In genomic region chr18:57781128-57781463, GRCh38 we compare ENCODE assay signal across 2 cellular contexts.
TF ChIP-seq lines count a peak whose summit lies in the region.

No MANE protein-coding gene starts in this region.

TF ChIP-seq in GM23338, 12 proteins besides CTCF, POLR2A, EP300 and RAD21:
- TF ChIP-seq REST (IDR thresholded peaks at IDR 0.05; ENCODE audit: unreplicated experiment) = no peak
- TF ChIP-seq ZNF331 (CRISPR knock-in tag; IDR thresholded peaks at IDR 0.05; ENCODE audit: low read depth) = no peak
- no peak for TF ChIP-seq EZH2phosphoT487 (IDR thresholded peaks at IDR 0.05; ENCODE audit: unreplicated experiment)
- no peak for TF ChIP-seq ZNF114 (CRISPR knock-in tag; IDR thresholded peaks at IDR 0.05)
- TF ChIP-seq POLR2AphosphoS5 (IDR thresholded peaks at IDR 0.05; ENCODE audit: low read depth) = no peak
- no peak for TF ChIP-seq EZH2 (IDR thresholded peaks at IDR 0.05; ENCODE audit: low read depth, unreplicated experiment)
- no peak for TF ChIP-seq ETS1 (IDR thresholded peaks at IDR 0.05)
- TF ChIP-seq NANOG (IDR thresholded peaks at IDR 0.05; ENCODE audit: borderline replicate concordance) = no peak
- no peak for TF ChIP-seq STAT1 (IDR thresholded peaks at IDR 0.05; ENCODE audit: unreplicated experiment)
- no peak for TF ChIP-seq JUNB (IDR thresholded peaks at IDR 0.05; ENCODE audit: unreplicated experiment)
- TF ChIP-seq CREB1 (CRISPR knock-in tag; IDR thresholded peaks at IDR 0.05; ENCODE audit: low read depth) = no peak
- no peak for TF ChIP-seq ZNF462 (CRISPR knock-in tag; IDR thresholded peaks at IDR 0.05)

TF ChIP-seq in HepG2, 621 proteins besides CTCF, POLR2A, EP300 and RAD21:
- TF ChIP-seq CSRNP1 (CRISPR knock-in tag; IDR thresholded peaks at IDR 0.05) (no peak), TCF12 (IDR thresholded peaks at IDR 0.05) (no peak), TCF12 (CRISPR knock-in tag; IDR thresholded peaks at IDR 0.05) (no peak), ZFP36L1 (CRISPR knock-in tag; IDR thresholded peaks at IDR 0.05) (no peak), ZNF614 (CRISPR knock-in tag; IDR thresholded peaks at IDR 0.05; ENCODE audit: borderline replicate concordance) (no peak), MTA3 (CRISPR knock-in tag; IDR thresholded peaks at IDR 0.05) (no peak), CCDC6 (CRISPR knock-in tag; IDR thresholded peaks at IDR 0.05) (no peak), RELA (CRISPR knock-in tag; IDR thresholded peaks at IDR 0.05) (no peak), MXI1 (IDR thresholded peaks at IDR 0.05; ENCODE audit: borderline replicate concordance, low read depth, low read length) (no peak), BATF2 (CRISPR knock-in tag; IDR thresholded peaks at IDR 0.05) (no peak), XRCC5 (optimal IDR thresholded peaks at IDR 0.05; ENCODE audit: low read length) (no peak), YY1 (IDR thresholded peaks at IDR 0.05; ENCODE audit: insufficient read depth, insufficient replicate concordance, low read depth, low read length) (no peak), BRF2 (CRISPR knock-in tag; IDR thresholded peaks at IDR 0.05) (no peak), ZNF468 (CRISPR knock-in tag; IDR thresholded peaks at IDR 0.05) (no peak), TEAD3 (CRISPR knock-in tag; optimal IDR thresholded peaks at IDR 0.05; ENCODE audit: borderline replicate concordance) (no peak), KDM5A (IDR thresholded peaks at IDR 0.05; ENCODE audit: borderline replicate concordance, low read length) (no peak), BRCA1 (CRISPR knock-in tag; IDR thresholded peaks at IDR 0.05) (no peak), ZSCAN31 (CRISPR knock-in tag; IDR thresholded peaks at IDR 0.05; ENCODE audit: low read depth) (no peak), NR2C2 (CRISPR knock-in tag; IDR thresholded peaks at IDR 0.05; ENCODE audit: borderline replicate concordance) (no peak)
